7 cellular contexts compared by ENCODE assay signal in genomic region chr2:155908567-155908966, GRCh38.
"Had no signal": no experiment of that assay in that cellular context is flagged by ENCODE, and none has a peak within 500 bp of the region (broad histone marks: within the 10 kb centered on the region; RNA-seq: fewer than 3 reads in every experiment).

No MANE protein-coding gene starts in this region.

- H3K27ac Mint-ChIP-seq: IgD-negative memory B cell had no signal

- H3K36me3 Mint-ChIP-seq: IgD-negative memory B cell had no signal

- H3K27me3 Mint-ChIP-seq: IgD-negative memory B cell had no signal

- H3K4me3 Mint-ChIP-seq: IgD-negative memory B cell had no signal

- FAIRE-seq: HepG2, HTR-8/SVneo, K562 had no signal

- H3K4me3 ChIP-seq: K562 had no signal

- ATAC-seq: HepG2, K562 had no signal

- DNase-seq: IMR-90, KBM-7 had no signal

- H3K4me1 Mint-ChIP-seq: IgD-negative memory B cell had no signal

- H3K27ac ChIP-seq: HL-60 had no signal
